Comparison of ENCODE assay signal across 23 cellular contexts in the genomic region with DNA sequence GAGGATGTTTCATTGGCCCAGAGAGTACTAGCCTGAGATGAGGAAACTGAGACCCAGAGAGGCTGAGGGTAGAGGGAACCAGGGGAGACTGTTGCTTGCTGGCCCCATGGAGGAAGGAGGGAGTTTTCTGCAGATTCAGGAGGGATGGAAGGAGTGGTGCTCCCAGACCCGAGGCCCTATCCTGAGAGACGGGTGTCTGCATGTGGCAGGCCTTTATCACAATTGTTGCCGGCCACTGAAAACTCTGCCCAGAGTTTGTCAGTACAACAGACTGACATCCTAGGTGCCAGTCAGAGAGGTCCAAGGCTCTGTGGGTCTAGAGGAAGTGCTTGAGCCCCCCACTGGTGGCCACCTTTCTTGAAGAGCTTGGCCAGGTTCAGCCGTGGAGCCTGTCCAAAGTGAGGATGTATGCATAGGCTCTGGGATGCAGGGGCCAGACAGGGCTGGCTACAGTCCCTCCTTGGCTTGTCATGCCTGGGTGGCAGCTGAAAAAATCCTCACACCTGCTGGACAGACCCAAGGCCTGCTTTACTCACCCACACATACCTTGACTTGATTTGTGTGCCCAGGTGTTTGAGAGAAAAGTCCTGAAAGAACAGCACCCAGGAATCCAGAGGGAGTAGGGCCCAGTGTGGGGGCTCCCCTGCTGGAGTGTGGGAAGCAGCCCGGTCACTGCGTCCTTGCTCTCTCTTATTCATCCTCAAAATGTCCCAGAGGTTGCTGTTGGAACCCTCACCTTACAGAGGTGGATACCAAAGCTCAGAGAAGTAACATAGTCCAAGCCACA.
"Had no signal": no experiment of that assay in that cellular context is flagged by ENCODE, and none has a peak within 500 bp of the region (broad histone marks: within the 10 kb centered on the region; RNA-seq: fewer than 3 reads in every experiment).

No MANE protein-coding gene starts in this region.

- H3K36me3 ChIP-seq: SJSA1 had no signal

- H3K4me2 ChIP-seq: KMS-11 had no signal

- H3K9ac ChIP-seq: KMS-11 had no signal

- ATAC-seq: HepG2, K562 had no signal

- H3K27me3 ChIP-seq: SJSA1 had no signal

- H3K27ac ChIP-seq: KMS-11, SJSA1, SK-N-MC had no signal

- DNase-seq: IMR-90, Kasumi-1, MM.1S, NCI-H1092 treated with DMSO at 0.1 percent for 48 hours, NCI-H1436, NCI-H187, NCI-H2029, NCI-H2081 treated with DMSO at 0.1 percent for 48 hours, NCI-H2171, NCI-H226, NCI-H446, NCI-H510A, NCI-H524 treated with DMSO at 0.1 percent for 48 hours, NCI-H69, NCI-H774, Right ventricle myocardium superior, RPMI8226, SIG-M5 had no signal

- H3K9me3 ChIP-seq: SJSA1 had no signal

- H3K4me3 ChIP-seq: K562, SJSA1, SK-N-MC had no signal
